ENCODE assay signal across 8 cellular contexts in genomic region chr2:176553685-176554106, GRCh38.
DNase-seq lines count a peak whose midpoint lies in the region; ATAC-seq and TF ChIP-seq lines count a peak whose summit lies in the region.

No MANE protein-coding gene starts in this region.

- H3K4me1 ChIP-seq in SJCRH30, result no peaks in the 10 kb centered on the region

- H3K36me3 ChIP-seq in SJCRH30, result no peaks in the 10 kb centered on the region

- no peaks in the 10 kb centered on the region for H3K36me3 Mint-ChIP-seq in CD4-positive, alpha-beta T cell (ENCODE audit: low read depth)

- POLR2A ChIA-PET in CD4-positive, alpha-beta T cell (lab: Charles Lee), result no interaction called here

- no peak overlapping the region for H3K27ac Mint-ChIP-seq in CD4-positive, alpha-beta T cell

- peak overlapping the region; percentile 82 for H3K4me3 Mint-ChIP-seq in CD4-positive, alpha-beta T cell

- no peaks in the 10 kb centered on the region for H3K4me1 Mint-ChIP-seq in CD4-positive, alpha-beta T cell (ENCODE audit: low read depth)

- peak; percentile 65 for ATAC-seq in CD4-positive, alpha-beta T cell (ENCODE audit: poor library complexity)
- ATAC-seq in HG03342 (IDR thresholded peaks at IDR 0.05; ENCODE audit: unreplicated experiment), result no peak
- no peak for ATAC-seq in HG03196 (IDR thresholded peaks at IDR 0.05; ENCODE audit: unreplicated experiment)

- H3K9me3 ChIP-seq in CD4-positive, alpha-beta T cell (ENCODE audit: control insufficient read depth, low read length), result no peaks in the 10 kb centered on the region
- H3K9me3 ChIP-seq in SJCRH30 (replicated peaks), result no peaks in the 10 kb centered on the region

- peaks cover 27% of the 10 kb centered on the region for H3K27me3 ChIP-seq in CD4-positive, alpha-beta T cell (ENCODE audit: control insufficient read depth, insufficient read depth, low read length)
- no peaks in the 10 kb centered on the region for H3K27me3 ChIP-seq in SJCRH30

- CTCF ChIA-PET in CD4-positive, alpha-beta T cell (lab: Charles Lee), result interaction anchor here (0.5 to 1.4 kb wide), 8 partner anchors 13 to 763 kb away, joined by 3 to 5 read pairs (median 3); no protein-coding TSS in a partner anchor

- intact Hi-C loops in CD4-positive, alpha-beta T cell (cut with DNase I, micrococcal nuclease), result loop anchor here (2.0 kb wide), 1 partner anchor 427 kb away; no protein-coding TSS in a partner anchor

- no peak for TF ChIP-seq CTCF in CD4-positive, alpha-beta T cell (IDR thresholded peaks at IDR 0.05)

- H3K27me3 Mint-ChIP-seq in CD4-positive, alpha-beta T cell, result peaks cover 59% of the 10 kb centered on the region

- H3K4me3 ChIP-seq in Jurkat, Clone E6-1 (ENCODE audit: low read length), result peak overlapping the region; percentile 61
- H3K4me3 ChIP-seq in SJCRH30, result peak overlapping the region; percentile 57

- H3K27ac ChIP-seq in CD4-positive, alpha-beta T cell (ENCODE audit: low read depth, low read length), result no peak overlapping the region
- peak overlapping the region; percentile 42 for H3K27ac ChIP-seq in SJCRH30

- DNase-seq in CD4-positive, alpha-beta T cell, result peak in 7 of 10 experiments; percentile 3 to 44 (median 12)
- peak; percentile 46 for DNase-seq in Jurkat, Clone E6-1 (ENCODE audit: low read depth, low spot score)
- peak; percentile 63 to 71 for DNase-seq in SJCRH30
- peak; percentile 65 for DNase-seq in astrocyte of the hippocampus (ENCODE audit: low read depth, low spot score)
- peak; percentile 22 for DNase-seq in hepatic stellate cell (ENCODE audit: low spot score)
- DNase-seq in retina, result peak; percentile 85

- H3K9me3 Mint-ChIP-seq in CD4-positive, alpha-beta T cell, result no peaks in the 10 kb centered on the region

Comparison
In these comparisons a context has a peak if more than half of its experiments do, and no peak if none do; other contexts are left out.
1. DNase-seq: peak in every context shown above with its lines; median percentile 85 in retina; 67 in SJCRH30; 65 in astrocyte of the hippocampus; 46 in Jurkat, Clone E6-1; 22 in hepatic stellate cell; 12 in CD4-positive, alpha-beta T cell.